In the genomic region with DNA sequence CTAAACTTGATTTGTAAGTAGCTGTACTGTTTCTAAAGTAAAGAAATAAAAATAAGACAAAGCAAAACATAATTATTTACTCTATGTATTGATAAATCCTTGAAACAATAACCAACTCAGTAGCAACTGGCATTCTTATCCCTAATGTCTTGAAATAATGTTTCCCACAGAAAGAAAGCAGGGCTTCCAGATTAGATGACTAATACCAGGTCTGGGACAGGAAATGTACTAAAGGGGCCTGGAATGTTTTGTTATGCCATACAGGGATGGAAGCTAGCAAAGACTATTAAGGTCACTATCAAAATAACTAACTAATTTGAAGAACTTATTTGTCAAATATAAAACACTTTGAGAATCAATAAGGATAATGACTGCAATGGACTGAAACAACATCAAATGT, we compare ENCODE assay signal across 15 cellular contexts.
A peak's percentile ranks its signal among the peaks of the same experiment; 100 is the strongest.
DNase-seq lines count a peak whose midpoint lies in the region; ATAC-seq and TF ChIP-seq lines count a peak whose summit lies in the region.
"Had no signal": no experiment of that assay in that cellular context is flagged by ENCODE, and none has a peak within 500 bp of the region (broad histone marks: within the 10 kb centered on the region; RNA-seq: fewer than 3 reads in every experiment).

No MANE protein-coding gene starts in this region.

- H3K27ac Mint-ChIP-seq in activated naive CD4-positive, alpha-beta T cell treated with anti-CD3 and anti-CD28 coated beads for 36 hours: no peak overlapping the region

- H3K27me3 Mint-ChIP-seq in activated naive CD4-positive, alpha-beta T cell treated with anti-CD3 and anti-CD28 coated beads for 36 hours (ENCODE audit: low read depth): no peaks in the 10 kb centered on the region

- no peak overlapping the region for H3K4me3 ChIP-seq in fibroblast of pulmonary artery (replicated peaks; ENCODE audit: low read depth, low read length)
- H3K4me3 ChIP-seq: gastroesophageal sphincter, left lung had no signal

- DNase-seq in H4 (ENCODE audit: low spot score) (peak; percentile 19), amniotic epithelial cell (ENCODE audit: low read depth) (peak; percentile 87), fibroblast of pulmonary artery (ENCODE audit: low read depth) (peak; percentile 86), smooth muscle cell of the brain vasculature (ENCODE audit: low read depth, low spot score) (peak; percentile 53), islet precursor cell (no peak)
- no peak for DNase-seq in activated naive CD4-positive, alpha-beta T cell treated with anti-CD3 and anti-CD28 coated beads for 36 hours
- DNase-seq in stimulated activated CD4-positive, alpha-beta T cell treated with anti-CD3 and anti-CD28 coated beads, Interleukin-4, amount 100 ng/mL, for 24 hours: no peak
- DNase-seq: activated CD8-positive, alpha-beta memory T cell treated with anti-CD3 and anti-CD28 coated beads, Interleukin-2, amount 50 U/mL, for 4 hours; aorta; left lung; nucleus accumbens; stimulated activated CD4-positive, alpha-beta T cell treated with anti-CD3 and anti-CD28 coated beads, Interleukin-2, amount 100 ng/mL, for 48 hours; stimulated activated naive CD4-positive, alpha-beta T cell treated with Interleukin-2 at 50 U/mL for 16 hours had no signal

- no peaks in the 10 kb centered on the region for H3K4me1 Mint-ChIP-seq in activated naive CD4-positive, alpha-beta T cell treated with anti-CD3 and anti-CD28 coated beads for 36 hours (ENCODE audit: low read depth)

- H3K36me3 Mint-ChIP-seq in activated naive CD4-positive, alpha-beta T cell treated with anti-CD3 and anti-CD28 coated beads for 36 hours (ENCODE audit: low read depth): peaks cover 11% of the 10 kb centered on the region

- CTCF ChIA-PET in activated naive CD4-positive, alpha-beta T cell treated with anti-CD3 and anti-CD28 coated beads for 36 hours (lab: Charles Lee): no interaction called here

- ATAC-seq in HG02981 (IDR thresholded peaks at IDR 0.05; ENCODE audit: unreplicated experiment): no peak
- ATAC-seq: gastroesophageal sphincter, left lung had no signal

- intact Hi-C loops in activated naive CD4-positive, alpha-beta T cell treated with anti-CD3 and anti-CD28 coated beads for 36 hours (cut with micrococcal nuclease): no loop called here

- no peaks in the 10 kb centered on the region for H3K9me3 Mint-ChIP-seq in activated naive CD4-positive, alpha-beta T cell treated with anti-CD3 and anti-CD28 coated beads for 36 hours

- no peak for TF ChIP-seq CTCF in fibroblast of pulmonary artery (IDR thresholded peaks at IDR 0.05; ENCODE audit: low read length, missing control alignments)

- H3K4me3 Mint-ChIP-seq in activated naive CD4-positive, alpha-beta T cell treated with anti-CD3 and anti-CD28 coated beads for 36 hours: no peak overlapping the region

Comparison
In these comparisons a context has a peak if more than half of its experiments do, and no peak if none do; other contexts are left out.
1. DNase-seq: peak in H4 (single experiment), amniotic epithelial cell (single experiment), fibroblast of pulmonary artery (single experiment) and smooth muscle cell of the brain vasculature (single experiment); none in activated naive CD4-positive, alpha-beta T cell treated with anti-CD3 and anti-CD28 coated beads for 36 hours (single experiment), stimulated activated CD4-positive, alpha-beta T cell treated with anti-CD3 and anti-CD28 coated beads, Interleukin-4, amount 100 ng/mL, for 24 hours (single experiment) and islet precursor cell (single experiment).